Comparison of ENCODE assay signal across 15 cellular contexts in the genomic region with DNA sequence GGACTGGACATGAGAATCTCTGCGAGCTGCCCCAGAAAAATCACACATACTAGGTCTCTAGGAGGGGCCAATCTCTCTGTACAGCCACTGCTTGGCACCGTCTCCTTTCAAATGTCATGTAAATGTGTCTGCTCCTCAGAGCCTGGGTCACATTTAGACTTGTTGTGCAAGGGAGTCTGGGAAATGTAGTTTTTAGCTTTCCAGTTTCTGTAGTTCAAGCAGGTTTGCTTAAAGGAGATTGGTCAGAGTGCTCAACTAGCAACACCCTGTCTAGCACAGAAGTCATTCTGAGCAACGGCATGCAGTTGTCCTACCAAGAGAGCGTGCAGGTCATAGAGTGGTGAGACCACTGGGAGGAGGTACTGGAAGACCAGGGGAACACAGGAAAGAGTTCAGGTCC.
DNase-seq lines count a peak whose midpoint lies in the region; ATAC-seq and TF ChIP-seq lines count a peak whose summit lies in the region.
"Had no signal": no experiment of that assay in that cellular context is flagged by ENCODE, and none has a peak within 500 bp of the region (broad histone marks: within the 10 kb centered on the region; RNA-seq: fewer than 3 reads in every experiment).

No MANE protein-coding gene starts in this region.

- H3K4ac ChIP-seq in neuronal stem cell (ENCODE audit: low read length), result no peak overlapping the region

- H4K8ac ChIP-seq in neuronal stem cell (ENCODE audit: low read depth, low read length), result no peak overlapping the region

- no peak overlapping the region for H3K9ac ChIP-seq in neuronal stem cell (ENCODE audit: low read depth, low read length, poor library complexity)

- no TSS peak for BruUV-seq in PC-9 (replicated peaks; lab: Mats Ljungman, UMichigan)

- no peak overlapping the region for H3K18ac ChIP-seq in neuronal stem cell (ENCODE audit: low read length)

- H3K4me2 ChIP-seq in PC-9, result peak overlapping the region; percentile 55
- no peak overlapping the region for H3K4me2 ChIP-seq in neuronal stem cell (ENCODE audit: insufficient read depth, low read length, poor library complexity, severe bottlenecking)

- no peak overlapping the region for H4K91ac ChIP-seq in neuronal stem cell (ENCODE audit: low read depth, low read length, poor library complexity)

- TF ChIP-seq CTCF in PC-9 (conservative IDR thresholded peaks at IDR 0.05) (no peak), lower leg skin (IDR thresholded peaks at IDR 0.05) (no peak)

- no peaks in the 10 kb centered on the region for H3K9me3 ChIP-seq in PC-9 (ENCODE audit: insufficient read depth, low read depth)
- no peaks in the 10 kb centered on the region for H3K9me3 ChIP-seq in neuronal stem cell (replicated peaks in 1 of 2; ENCODE audit: control insufficient read depth in 2 of 2, insufficient read depth in 1 of 2, low read depth in 1 of 2, low read length in 2 of 2)
- H3K9me3 ChIP-seq: prostate gland had no signal

- no peak overlapping the region for H3K14ac ChIP-seq in neuronal stem cell (ENCODE audit: low read length)

- H2BK120ac ChIP-seq in neuronal stem cell (ENCODE audit: low read depth, low read length), result no peak overlapping the region

- H3K4me3 ChIP-seq in PC-9 (no peak overlapping the region), neuronal stem cell (ENCODE audit: low read length in 2 of 2) (no peak overlapping the region), lower leg skin (ENCODE audit: low read depth, poor library complexity, severe bottlenecking) (no peak overlapping the region)
- H3K4me3 ChIP-seq: prostate gland had no signal

- DNase-seq in DMS 273 (lab: John Stamatoyannopoulos, UW; ENCODE audit: unreplicated experiment) (peak; percentile 59), DMS 273 treated with DMSO at 0.1 percent for 48 hours (lab: John Stamatoyannopoulos, UW) (no peak), PC-9 (peak in 1 of 2 experiments; percentile 30), neuronal stem cell (ENCODE audit: low spot score) (no peak), T-helper 9 cell (no peak), lower leg skin (ENCODE audit: low spot score in 2 of 2) (no peak)
- DNase-seq in central memory CD4-positive, alpha-beta T cell, result no peak
- DNase-seq: caudate nucleus, GF-D8, KG1, NCI-H1694 treated with DMSO at 0.1 percent for 48 hours, SW 1271 had no signal

- CTCF ChIA-PET in PC-9 (lab: Charles Lee), result no interaction called here

- H3K9me2 ChIP-seq in PC-9 (ENCODE audit: insufficient read depth), result no peaks in the 10 kb centered on the region; the same call in 1 of the 2 replicates

- intact Hi-C loops in PC-9 (cut with micrococcal nuclease; ENCODE audit: unreplicated experiment) (no loop called here), lower leg skin (cut with DNase I; ENCODE audit: low total_unique reads) (no loop called here)

- no peaks in the 10 kb centered on the region for H4K20me1 ChIP-seq in PC-9 (ENCODE audit: insufficient read depth)

- H3K79me2 ChIP-seq in PC-9 (ENCODE audit: low read depth), result no peaks in the 10 kb centered on the region

- no peak overlapping the region for H2BK5ac ChIP-seq in neuronal stem cell (ENCODE audit: low read length)

- no peak overlapping the region for H2AK5ac ChIP-seq in neuronal stem cell (ENCODE audit: low read depth, low read length)

- peaks cover 20% of the 10 kb centered on the region for H3F3A ChIP-seq in PC-9 (ENCODE audit: insufficient read depth, low read depth)

- H3K27ac ChIP-seq in PC-9 (peak overlapping the region; percentile 68), neuronal stem cell (replicated peaks; ENCODE audit: low read length) (no peak overlapping the region)
- H3K27ac ChIP-seq: 22Rv1, prostate gland had no signal

- POLR2A ChIA-PET in PC-9 (lab: Charles Lee; ENCODE audit: unreplicated experiment), result no interaction called here

- no peaks in the 10 kb centered on the region for H3K36me3 ChIP-seq in PC-9 (ENCODE audit: low read depth)
- no peaks in the 10 kb centered on the region for H3K36me3 ChIP-seq in neuronal stem cell (replicated peaks in 1 of 2; ENCODE audit: control insufficient read depth in 2 of 2, insufficient read depth in 2 of 2, low read length in 2 of 2)
- H3K36me3 ChIP-seq: prostate gland had no signal

- H3K23ac ChIP-seq in neuronal stem cell (ENCODE audit: low read depth, low read length, poor library complexity), result no peak overlapping the region

- no peak for TF ChIP-seq POLR2A in lower leg skin (IDR thresholded peaks at IDR 0.05)

- WGBS in neuronal stem cell (ENCODE audit: extremely low coverage in 2 of 2, insufficient read length in 2 of 2, insufficient replicate concordance in 1 of 2), 2 donors, result no CpG with 5 or more reads among the region's 4 CpGs
- 83% methylated on average over 4 of the region's 4 CpGs for WGBS in lower leg skin, 2 donors

- ATAC-seq in esophagus mucosa, result peak; percentile 43

- no peaks in the 10 kb centered on the region for H3K79me1 ChIP-seq in neuronal stem cell (ENCODE audit: low read depth, low read length)

- H3K4me1 ChIP-seq in PC-9 (replicated peaks; ENCODE audit: insufficient read depth), result peaks cover 34% of the 10 kb centered on the region
- H3K4me1 ChIP-seq in neuronal stem cell (ENCODE audit: control insufficient read depth in 2 of 2, insufficient read depth in 1 of 2, low read depth in 1 of 2, low read length in 2 of 2), result peaks cover 0 to 5% of the 10 kb centered on the region in 2 donors
- H3K4me1 ChIP-seq: prostate gland had no signal

- no peak overlapping the region for H2BK15ac ChIP-seq in neuronal stem cell (ENCODE audit: low read length)

- H3K27me3 ChIP-seq in PC-9 (ENCODE audit: insufficient read depth, low read depth) (no peaks in the 10 kb centered on the region), neuronal stem cell (ENCODE audit: control insufficient read depth in 3 of 3, insufficient read depth in 3 of 3, low read depth in 1 of 3, low read length in 3 of 3) (no peaks in the 10 kb centered on the region)

- no peak overlapping the region for H2BK12ac ChIP-seq in neuronal stem cell (ENCODE audit: low read length)

- no peak overlapping the region for H2AFZ ChIP-seq in PC-9
- H2AFZ ChIP-seq in neuronal stem cell (ENCODE audit: low read length), result peak overlapping the region; percentile 54
